Comparison of ENCODE assay signal across 2 cellular contexts in the genomic region with DNA sequence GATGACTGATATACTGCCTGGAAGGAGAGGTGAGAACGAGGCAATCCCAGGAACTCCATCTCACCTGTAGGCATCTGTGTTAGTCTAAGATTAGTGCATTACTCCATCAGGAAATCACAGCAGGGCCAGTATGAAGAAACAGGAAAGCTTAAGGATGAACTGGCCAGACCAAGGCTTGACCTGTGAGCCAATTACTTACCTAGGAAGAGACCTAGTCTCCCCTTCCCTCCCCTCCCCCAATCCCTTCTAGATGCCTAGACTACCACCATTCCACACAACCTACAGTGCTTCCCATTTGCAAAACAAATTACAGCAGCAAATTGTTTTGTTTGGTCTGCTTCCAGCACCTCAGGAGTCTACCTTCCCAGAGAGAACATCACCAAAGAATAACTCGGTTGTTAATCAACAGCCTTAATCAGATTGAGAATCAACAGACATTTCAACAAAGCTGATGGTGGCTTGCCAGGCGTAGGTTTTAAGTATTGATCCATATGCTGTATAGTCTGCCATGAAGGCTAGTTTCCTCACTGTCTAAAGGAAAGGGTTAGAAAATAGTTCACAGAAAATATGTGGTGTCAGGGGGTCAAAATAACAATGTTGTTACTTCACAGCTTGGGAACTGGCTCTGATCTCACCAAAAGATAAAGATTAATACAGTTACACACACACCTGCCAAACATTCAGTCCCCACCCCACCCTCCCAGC.
A peak's percentile ranks its signal among the peaks of the same experiment; 100 is the strongest.
TF ChIP-seq lines count a peak whose summit lies in the region.

No MANE protein-coding gene starts in this region.

TF ChIP-seq in liver, 16 proteins besides CTCF, POLR2A, EP300 and RAD21:
- TF ChIP-seq, protein P1, sequence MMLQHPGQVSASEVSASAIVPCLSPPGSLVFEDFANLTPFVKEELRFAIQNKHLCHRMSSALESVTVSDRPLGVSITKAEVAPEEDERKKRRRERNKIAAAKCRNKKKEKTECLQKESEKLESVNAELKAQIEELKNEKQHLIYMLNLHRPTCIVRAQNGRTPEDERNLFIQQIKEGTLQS (IDR thresholded peaks at IDR 0.05) = no peak
- TF ChIP-seq TAF1 (conservative IDR thresholded peaks at IDR 0.05) = no peak
- TF ChIP-seq YY1 (IDR thresholded peaks at IDR 0.05) = peak; percentile 76
- no peak for TF ChIP-seq GABPA (IDR thresholded peaks at IDR 0.05 in 1 of 2, conservative IDR thresholded peaks at IDR 0.05 in 1 of 2)
- TF ChIP-seq FOXA1 (IDR thresholded peaks at IDR 0.05) = peak; percentile 16
- TF ChIP-seq, protein P2, sequence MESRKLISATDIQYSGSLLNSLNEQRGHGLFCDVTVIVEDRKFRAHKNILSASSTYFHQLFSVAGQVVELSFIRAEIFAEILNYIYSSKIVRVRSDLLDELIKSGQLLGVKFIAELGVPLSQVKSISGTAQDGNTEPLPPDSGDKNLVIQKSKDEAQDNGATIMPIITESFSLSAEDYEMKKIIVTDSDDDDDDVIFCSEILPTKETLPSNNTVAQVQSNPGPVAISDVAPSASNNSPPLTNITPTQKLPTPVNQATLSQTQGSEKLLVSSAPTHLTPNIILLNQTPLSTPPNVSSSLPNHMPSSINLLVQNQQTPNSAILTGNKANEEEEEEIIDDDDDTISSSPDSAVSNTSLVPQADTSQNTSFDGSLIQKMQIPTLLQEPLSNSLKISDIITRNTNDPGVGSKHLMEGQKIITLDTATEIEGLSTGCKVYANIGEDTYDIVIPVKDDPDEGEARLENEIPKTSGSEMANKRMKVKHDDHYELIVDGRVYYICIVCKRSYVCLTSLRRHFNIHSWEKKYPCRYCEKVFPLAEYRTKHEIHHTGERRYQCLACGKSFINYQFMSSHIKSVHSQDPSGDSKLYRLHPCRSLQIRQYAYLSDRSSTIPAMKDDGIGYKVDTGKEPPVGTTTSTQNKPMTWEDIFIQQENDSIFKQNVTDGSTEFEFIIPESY (IDR thresholded peaks at IDR 0.05) = peak; percentile 31
- peak in 1 of 2 donors; percentile 33 for TF ChIP-seq JUND (IDR thresholded peaks at IDR 0.05)
- no peak for TF ChIP-seq FOXA2 (IDR thresholded peaks at IDR 0.05)
- peak; percentile 9 to 50 for TF ChIP-seq HNF4A (conservative IDR thresholded peaks at IDR 0.05)
- peak; percentile 86 for TF ChIP-seq NR2F2 (IDR thresholded peaks at IDR 0.05)
- TF ChIP-seq RXRA (IDR thresholded peaks at IDR 0.05) = peak; percentile 16 to 55
- no peak for TF ChIP-seq EGR1 (IDR thresholded peaks at IDR 0.05; ENCODE audit: low read depth in 2 of 2)

TF ChIP-seq in HepG2, 621 proteins besides CTCF, POLR2A, EP300 and RAD21:
- TF ChIP-seq CCDC6 (CRISPR knock-in tag; IDR thresholded peaks at IDR 0.05) (no peak), RFXANK (CRISPR knock-in tag; IDR thresholded peaks at IDR 0.05) (no peak), NFE2L2 (IDR thresholded peaks at IDR 0.05; ENCODE audit: low read length) (no peak), NR2F6 (IDR thresholded peaks at IDR 0.05) (no peak), NR2F6 (CRISPR knock-in tag; IDR thresholded peaks at IDR 0.05) (no peak), NFE2 (CRISPR knock-in tag; IDR thresholded peaks at IDR 0.05) (no peak)
- TF ChIP-seq, protein P3, sequence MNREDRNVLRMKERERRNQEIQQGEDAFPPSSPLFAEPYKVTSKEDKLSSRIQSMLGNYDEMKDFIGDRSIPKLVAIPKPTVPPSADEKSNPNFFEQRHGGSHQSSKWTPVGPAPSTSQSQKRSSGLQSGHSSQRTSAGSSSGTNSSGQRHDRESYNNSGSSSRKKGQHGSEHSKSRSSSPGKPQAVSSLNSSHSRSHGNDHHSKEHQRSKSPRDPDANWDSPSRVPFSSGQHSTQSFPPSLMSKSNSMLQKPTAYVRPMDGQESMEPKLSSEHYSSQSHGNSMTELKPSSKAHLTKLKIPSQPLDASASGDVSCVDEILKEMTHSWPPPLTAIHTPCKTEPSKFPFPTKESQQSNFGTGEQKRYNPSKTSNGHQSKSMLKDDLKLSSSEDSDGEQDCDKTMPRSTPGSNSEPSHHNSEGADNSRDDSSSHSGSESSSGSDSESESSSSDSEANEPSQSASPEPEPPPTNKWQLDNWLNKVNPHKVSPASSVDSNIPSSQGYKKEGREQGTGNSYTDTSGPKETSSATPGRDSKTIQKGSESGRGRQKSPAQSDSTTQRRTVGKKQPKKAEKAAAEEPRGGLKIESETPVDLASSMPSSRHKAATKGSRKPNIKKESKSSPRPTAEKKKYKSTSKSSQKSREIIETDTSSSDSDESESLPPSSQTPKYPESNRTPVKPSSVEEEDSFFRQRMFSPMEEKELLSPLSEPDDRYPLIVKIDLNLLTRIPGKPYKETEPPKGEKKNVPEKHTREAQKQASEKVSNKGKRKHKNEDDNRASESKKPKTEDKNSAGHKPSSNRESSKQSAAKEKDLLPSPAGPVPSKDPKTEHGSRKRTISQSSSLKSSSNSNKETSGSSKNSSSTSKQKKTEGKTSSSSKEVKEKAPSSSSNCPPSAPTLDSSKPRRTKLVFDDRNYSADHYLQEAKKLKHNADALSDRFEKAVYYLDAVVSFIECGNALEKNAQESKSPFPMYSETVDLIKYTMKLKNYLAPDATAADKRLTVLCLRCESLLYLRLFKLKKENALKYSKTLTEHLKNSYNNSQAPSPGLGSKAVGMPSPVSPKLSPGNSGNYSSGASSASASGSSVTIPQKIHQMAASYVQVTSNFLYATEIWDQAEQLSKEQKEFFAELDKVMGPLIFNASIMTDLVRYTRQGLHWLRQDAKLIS (CRISPR knock-in tag; IDR thresholded peaks at IDR 0.05) = no peak
